ENCODE assay signal across 8 cellular contexts in genomic region chr6:24858154-24858801, GRCh38. TPM values are rescaled to one million over a fixed set of nuclear protein-coding genes. Genes with fewer than 3 reads are reported as not detected.
DNase-seq lines count a peak whose midpoint lies in the region; ATAC-seq, FAIRE-seq and TF ChIP-seq lines count a peak whose summit lies in the region.

No MANE protein-coding gene starts in this region.

- no peaks in the 10 kb centered on the region for H3K79me1 ChIP-seq in H9 (ENCODE audit: insufficient read depth, low read depth, low read length, poor library complexity, severe bottlenecking)

- no peak overlapping the region for H3K9ac ChIP-seq in H9 (ENCODE audit: extremely low read depth, insufficient read length, low read length)

- no peak overlapping the region for H3K4me3 Mint-ChIP-seq in H9

- H3K23me2 ChIP-seq in H9 (ENCODE audit: insufficient read length, low read depth, low read length, poor library complexity, severe bottlenecking), result no peaks in the 10 kb centered on the region

- no peak overlapping the region for H2BK12ac ChIP-seq in H9 (ENCODE audit: insufficient read length, low read depth, low read length)

- no peaks in the 10 kb centered on the region for H3K79me2 ChIP-seq in H9 (ENCODE audit: insufficient read depth, low read length)

- no peaks in the 10 kb centered on the region for H4K20me1 ChIP-seq in H9 (ENCODE audit: control insufficient read depth, insufficient read depth, insufficient read length)

- no peaks in the 10 kb centered on the region; a peak in 1 of 5 replicates for H3K9me3 Mint-ChIP-seq in H9

- peak overlapping the region in 1 of 3 experiments; percentile 34; a peak in 1 of 7 replicates for H3K27ac Mint-ChIP-seq in H9

- no peaks in the 10 kb centered on the region for H3K9me3 ChIP-seq in H9 (ENCODE audit: control insufficient read depth, low read depth, low read length)

- H2BK5ac ChIP-seq in H9 (ENCODE audit: insufficient read length, low read length), result no peak overlapping the region

- H3K4ac ChIP-seq in H9 (ENCODE audit: low read depth, low read length), result no peak overlapping the region

- H3K18ac ChIP-seq in H9 (ENCODE audit: insufficient read length, low read depth, low read length), result no peak overlapping the region

- H3K4me1 ChIP-seq in H9 (ENCODE audit: insufficient read depth, low read length), result no peaks in the 10 kb centered on the region

- TF ChIP-seq POLR2A in GM12892 (IDR thresholded peaks at IDR 0.05; ENCODE audit: low read depth, low read length) (no peak), H54 (IDR thresholded peaks at IDR 0.05; ENCODE audit: low read depth, low read length) (no peak)

- H3K27ac ChIP-seq in H9 (ENCODE audit: insufficient read length, low read depth, low read length), result no peak overlapping the region

- no peak overlapping the region for H2BK15ac ChIP-seq in H9 (ENCODE audit: low read depth, low read length)

- no peak overlapping the region for H2BK20ac ChIP-seq in H9 (ENCODE audit: low read depth, low read length, poor library complexity, severe bottlenecking)

- no peak overlapping the region for H2BK120ac ChIP-seq in H9 (ENCODE audit: low read depth, low read length, poor library complexity, severe bottlenecking)

- H2AK5ac ChIP-seq in H9 (ENCODE audit: insufficient read length, low read length), result no peak overlapping the region

- no peak overlapping the region for H2AFZ ChIP-seq in H9 (ENCODE audit: low read length)

- no peak overlapping the region for H3T11ph ChIP-seq in H9 (ENCODE audit: low read length)

- DNase-seq in GM12892 (ENCODE audit: insufficient read length), result peak; percentile 13
- peak; percentile 96 for DNase-seq in MV-4-11 (lab: John Stamatoyannopoulos, UW)
- peak; percentile 69 to 75 for DNase-seq in cardiac fibroblast (ENCODE audit: low read depth in 2 of 2)
- peak; percentile 91 for DNase-seq in renal cortical epithelial cell (ENCODE audit: low read depth)
- DNase-seq in H9, result no peak
- no peak for DNase-seq in H54 (ENCODE audit: insufficient read length, low spot score)
- DNase-seq in H4 (ENCODE audit: low spot score), result no peak

- no peak for TF ChIP-seq CTCF in cardiac fibroblast (IDR thresholded peaks at IDR 0.05; ENCODE audit: low read depth, low read length)
- no peak for TF ChIP-seq CTCF in H9 (conservative IDR thresholded peaks at IDR 0.05)

- H3K14ac ChIP-seq in H9 (ENCODE audit: insufficient read depth, low read length), result no peak overlapping the region

- no CpG with 5 or more reads among the region's 2 CpGs for WGBS in H9 (ENCODE audit: extremely low coverage, insufficient read length, low lambda C conversion rate)

- no peaks in the 10 kb centered on the region for H3K27me3 ChIP-seq in H9 (ENCODE audit: insufficient read depth, low read length)

- ATAC-seq in GM21825 (IDR thresholded peaks at IDR 0.05; ENCODE audit: unreplicated experiment), result peak; percentile 47

- H4K91ac ChIP-seq in H9 (ENCODE audit: insufficient read length, low read depth, low read length), result no peak overlapping the region

- H3K56ac ChIP-seq in H9 (ENCODE audit: insufficient read length, low read depth, low read length), result no peak overlapping the region

- no peak overlapping the region for H3K4me3 ChIP-seq in cardiac fibroblast (replicated peaks in 1 of 2; ENCODE audit: low read depth in 2 of 2, low read length in 2 of 2)

- peaks cover 17 to 29% of the 10 kb centered on the region in 2 experiments for H3K4me1 Mint-ChIP-seq in H9

- peaks cover 9 to 21% (median 11%) of the 10 kb centered on the region in 3 experiments; a peak in 5 of 7 replicates for H3K36me3 Mint-ChIP-seq in H9 (ENCODE audit: insufficient read depth in 1 of 3, low read depth in 3 of 3)

- H3K27me3 Mint-ChIP-seq in H9 (ENCODE audit: low read depth), result no peaks in the 10 kb centered on the region

- no peak overlapping the region for H4K5ac ChIP-seq in H9 (ENCODE audit: insufficient read length, low read depth, low read length)

- no peak overlapping the region for H3K4me2 ChIP-seq in H9 (ENCODE audit: insufficient read depth, insufficient read length, low read length)

- H3K23ac ChIP-seq in H9 (ENCODE audit: insufficient read length, low read depth, low read length), result no peak overlapping the region

- H4K8ac ChIP-seq in H9 (replicated peaks; ENCODE audit: insufficient read length, low read depth, low read length), result no peak overlapping the region

- peak; percentile 79 for FAIRE-seq in GM12892 (lab: Jason Lieb, UNC)
- no peak for FAIRE-seq in H54 (lab: Jason Lieb, UNC)

RNA-seq across cellular contexts. Expression of gene ARMH2, which starts 59.6 kb away (rescaled TPM):
- polyA plus RNA-seq in GM12892 (2012; ENCODE audit: missing spikeins), result not detected
- total RNA-seq in renal cortical epithelial cell (not detected in 2 replicates), H9 (2021) (not detected in 2 replicates)
- not detected in 2 replicates for total RNA-seq in H4 (2014; rRNA removed; shearing (Covaris generic))

Comparison
In these comparisons a context has a peak if more than half of its experiments do, and no peak if none do; other contexts are left out.
1. DNase-seq: peak in GM12892 (single experiment), MV-4-11 (single experiment), cardiac fibroblast (2 of 2) and renal cortical epithelial cell (single experiment); none in H9 (single experiment), H54 (single experiment) and H4 (single experiment).